25 cellular contexts compared by ENCODE assay signal in genomic region chr19:20271215-20271926, GRCh38.
"Had no signal": no experiment of that assay in that cellular context is flagged by ENCODE, and none has a peak within 500 bp of the region (broad histone marks: within the 10 kb centered on the region; RNA-seq: fewer than 3 reads in every experiment).

No MANE protein-coding gene starts in this region.

- H3K4me3 ChIP-seq: body of pancreas, cardiac muscle cell, lung, sigmoid colon, smooth muscle cell, thoracic aorta had no signal

- H3K4me3 Mint-ChIP-seq: activated CD4-positive, alpha-beta memory T cell treated with anti-CD3 and anti-CD28 coated beads, Interleukin-2, amount 10 ng/mL, durations not matched to agents 7 days and 5 days; activated naive CD4-positive, alpha-beta T cell treated with anti-CD3 and anti-CD28 coated beads, Interleukin-2, amount 50 U/mL, for 24 hours; activated T-helper 1 cell treated with anti-CD3 and anti-CD28 coated beads, Interleukin-12 subunit alpha, Interleukin-12 subunit beta, Interleukin-2, Interleukin-4 antibody, amounts not matched to agents 30 ng/mL and 10 ng/mL and 1 ng/mL, durations not matched to agents 14 hours and 24 hours and 36 hours; mesothelial cell of epicardium; natural killer cell treated with Interleukin-12 subunit alpha and Interleukin-12 subunit beta and Interleukin-15 and Interleukin-18, amount 100 ng/mL, for 72 hours; T-helper 1 cell treated with Interleukin-12 subunit alpha and Interleukin-12 subunit beta and Interleukin-4 antibody, amounts not matched to agents 30 μg/mL and 1 μg/mL, for 36 hours; WTC11 had no signal

- H3K9me3 ChIP-seq: body of pancreas, sigmoid colon, thoracic aorta had no signal

- H3K4me1 Mint-ChIP-seq: activated CD4-positive, alpha-beta memory T cell treated with anti-CD3 and anti-CD28 coated beads, Interleukin-2, amount 10 ng/mL, durations not matched to agents 7 days and 5 days; activated naive CD4-positive, alpha-beta T cell treated with anti-CD3 and anti-CD28 coated beads, Interleukin-2, amount 50 U/mL, for 24 hours had no signal

- ATAC-seq: body of pancreas; natural killer cell treated with Interleukin-12 subunit alpha and Interleukin-12 subunit beta and Interleukin-15 and Interleukin-18, amount 100 ng/mL, for 72 hours; WTC11 had no signal

- H3K9me3 Mint-ChIP-seq: activated naive CD4-positive, alpha-beta T cell treated with anti-CD3 and anti-CD28 coated beads, Interleukin-2, amount 50 U/mL, for 24 hours; mesothelial cell of epicardium; natural killer cell treated with Interleukin-12 subunit alpha and Interleukin-12 subunit beta and Interleukin-15 and Interleukin-18, amount 100 ng/mL, for 72 hours; WTC11 had no signal

- H3K27ac ChIP-seq: body of pancreas, cardiac muscle cell, sigmoid colon, thoracic aorta had no signal

- DNase-seq: activated CD4-positive, alpha-beta memory T cell treated with anti-CD3 and anti-CD28 coated beads, Interleukin-2, amount 10 ng/mL, durations not matched to agents 7 days and 5 days; activated CD4-positive, alpha-beta T cell treated with anti-CD3 and anti-CD28 coated beads for 48 hours; activated gamma-delta T cell; anterior cingulate cortex; body of pancreas; cortex of kidney; erythroblast; foreskin fibroblast; kidney; retina; sigmoid colon; stimulated activated CD4-positive, alpha-beta T cell treated with anti-CD3 and anti-CD28 coated beads, Interleukin-15, amount 100 ng/mL, for 24 hours; stimulated activated naive CD4-positive, alpha-beta T cell; T1000 had no signal

- H3K4me2 ChIP-seq: smooth muscle cell had no signal

- H3K27ac Mint-ChIP-seq: activated CD4-positive, alpha-beta memory T cell treated with anti-CD3 and anti-CD28 coated beads, Interleukin-2, amount 10 ng/mL, durations not matched to agents 7 days and 5 days; activated naive CD4-positive, alpha-beta T cell treated with anti-CD3 and anti-CD28 coated beads, Interleukin-2, amount 50 U/mL, for 24 hours; activated T-helper 1 cell treated with anti-CD3 and anti-CD28 coated beads, Interleukin-12 subunit alpha, Interleukin-12 subunit beta, Interleukin-2, Interleukin-4 antibody, amounts not matched to agents 30 ng/mL and 10 ng/mL and 1 ng/mL, durations not matched to agents 14 hours and 24 hours and 36 hours; mesothelial cell of epicardium; natural killer cell treated with Interleukin-12 subunit alpha and Interleukin-12 subunit beta and Interleukin-15 and Interleukin-18, amount 100 ng/mL, for 72 hours; progenitor cell of endocrine pancreas; T-helper 1 cell treated with Interleukin-12 subunit alpha and Interleukin-12 subunit beta and Interleukin-4 antibody, amounts not matched to agents 30 μg/mL and 1 μg/mL, for 36 hours; WTC11 had no signal

- H3K4me1 ChIP-seq: body of pancreas, sigmoid colon had no signal

- H3K36me3 Mint-ChIP-seq: activated naive CD4-positive, alpha-beta T cell treated with anti-CD3 and anti-CD28 coated beads, Interleukin-2, amount 50 U/mL, for 24 hours; mesothelial cell of epicardium; natural killer cell treated with Interleukin-12 subunit alpha and Interleukin-12 subunit beta and Interleukin-15 and Interleukin-18, amount 100 ng/mL, for 72 hours; WTC11 had no signal

- H3K36me3 ChIP-seq: cardiac muscle cell, sigmoid colon, thoracic aorta had no signal

- H3K27me3 Mint-ChIP-seq: activated CD4-positive, alpha-beta memory T cell treated with anti-CD3 and anti-CD28 coated beads, Interleukin-2, amount 10 ng/mL, durations not matched to agents 7 days and 5 days; progenitor cell of endocrine pancreas had no signal
